30 cellular contexts compared by ENCODE assay signal in genomic region chr7:94962661-94963060, GRCh38. TPM values are rescaled to one million over a fixed set of nuclear protein-coding genes. Genes with fewer than 3 reads are reported as not detected.
"Had no signal": no experiment of that assay in that cellular context is flagged by ENCODE, and none has a peak within 500 bp of the region (broad histone marks: within the 10 kb centered on the region; RNA-seq: fewer than 3 reads in every experiment).

No MANE protein-coding gene starts in this region.

- H3K27ac Mint-ChIP-seq: activated B cell treated with CpG ODN at 0.5 μM for 24 hours; activated CD8-positive, alpha-beta T cell treated with anti-CD3 and anti-CD28 coated beads for 36 hours; activated naive CD8-positive, alpha-beta T cell; activated T-helper 17 cell treated with anti-CD3 and anti-CD28 coated beads, Interleukin-2, amount 50 U/mL, for 72 hours; effector memory CD8-positive, alpha-beta T cell; T-helper 17 cell; T-helper 2 cell treated with Interferon-gamma antibody and Interleukin-4, amounts not matched to agents 5 μg/mL and 100 μg/mL, for 36 hours had no signal

- H3K27ac ChIP-seq: brain microvascular endothelial cell, coronary artery, esophagus muscularis mucosa, foreskin keratinocyte, gastroesophageal sphincter, WERI-Rb-1 had no signal

- H3K9me3 Mint-ChIP-seq: T-helper 2 cell treated with Interferon-gamma antibody and Interleukin-4, amounts not matched to agents 5 μg/mL and 100 μg/mL, for 36 hours had no signal

- H3K4me3 Mint-ChIP-seq: activated B cell treated with CpG ODN at 0.5 μM for 24 hours; activated CD8-positive, alpha-beta T cell treated with anti-CD3 and anti-CD28 coated beads for 36 hours; activated naive CD8-positive, alpha-beta T cell; activated T-cell treated with anti-CD3 and anti-CD28 coated beads, Interleukin-2, amount 50 U/mL, for 4 hours; activated T-helper 17 cell treated with anti-CD3 and anti-CD28 coated beads, Interleukin-2, amount 50 U/mL, for 72 hours; central memory CD8-positive, alpha-beta T cell; effector memory CD8-positive, alpha-beta T cell; T-helper 17 cell; T-helper 2 cell treated with Interferon-gamma antibody and Interleukin-4, amounts not matched to agents 5 μg/mL and 100 μg/mL, for 36 hours had no signal

- H3K4me1 ChIP-seq: foreskin keratinocyte had no signal

- H3K9me3 ChIP-seq: esophagus muscularis mucosa, gastroesophageal sphincter had no signal

- H3K4me3 ChIP-seq: coronary artery, esophagus muscularis mucosa, gastroesophageal sphincter had no signal

- H3K27me3 Mint-ChIP-seq: activated B cell treated with CpG ODN at 0.5 μM for 24 hours; activated CD8-positive, alpha-beta T cell treated with anti-CD3 and anti-CD28 coated beads for 36 hours; activated naive CD8-positive, alpha-beta T cell; activated T-helper 17 cell treated with anti-CD3 and anti-CD28 coated beads, Interleukin-2, amount 50 U/mL, for 72 hours; central memory CD8-positive, alpha-beta T cell; effector memory CD8-positive, alpha-beta T cell; T-helper 17 cell had no signal

- ATAC-seq: activated CD4-positive, CD25-positive, alpha-beta regulatory T cell treated with anti-CD3 and anti-CD28 coated beads, Interleukin-2, amount 50 U/mL, for 24 hours; activated CD8-positive, alpha-beta T cell treated with anti-CD3 and anti-CD28 coated beads for 36 hours; activated T-cell treated with anti-CD3 and anti-CD28 coated beads, Interleukin-2, amount 50 U/mL, for 4 hours; activated T-helper 17 cell treated with anti-CD3 and anti-CD28 coated beads, Interleukin-2, amount 50 U/mL, for 72 hours; effector memory CD8-positive, alpha-beta T cell; foreskin keratinocyte; gastroesophageal sphincter; T-helper 17 cell had no signal

- H3K36me3 Mint-ChIP-seq: activated naive CD8-positive, alpha-beta T cell had no signal

- H3K36me3 ChIP-seq: brain microvascular endothelial cell, esophagus muscularis mucosa, gastroesophageal sphincter, WERI-Rb-1 had no signal

- DNase-seq: activated B cell treated with CpG ODN at 0.5 μM for 24 hours; activated CD4-positive, alpha-beta T cell treated with anti-CD3 and anti-CD28 coated beads for 48 hours; activated CD4-positive, alpha-beta T cell treated with anti-CD3 and anti-CD28 coated beads, Interleukin-2, amount 50 U/mL, for 1 hour; activated CD4-positive, alpha-beta T cell treated with anti-CD3 and anti-CD28 coated beads, Interleukin-2, amount 50 U/mL, for 48 hours; activated CD8-positive, alpha-beta memory T cell treated with anti-CD3 and anti-CD28 coated beads for 24 hours; activated CD8-positive, alpha-beta T cell treated with anti-CD3 and anti-CD28 coated beads for 36 hours; activated effector memory CD4-positive, alpha-beta T cell treated with Interleukin-2 at 50 U/mL for 16 hours; activated gamma-delta T cell treated with Interleukin-2 at 50 U/mL for 16 hours; activated naive CD4-positive, alpha-beta T cell treated with anti-CD3 and anti-CD28 coated beads, Interleukin-2, amount 50 U/mL, for 16 hours; activated naive CD4-positive, alpha-beta T cell treated with Interleukin-2 at 50 U/mL for 16 hours; activated T-cell treated with anti-CD3 and anti-CD28 coated beads, Interleukin-2, amount 50 U/mL, for 4 hours; amniotic stem cell; brain microvascular endothelial cell; dermis blood vessel endothelial cell; effector CD4-positive, alpha-beta T cell; effector memory CD8-positive, alpha-beta T cell; erythroblast; foreskin keratinocyte; T-helper 1 cell; T-helper 17 cell; T1000; WERI-Rb-1 had no signal

- H3K27me3 ChIP-seq: brain microvascular endothelial cell, esophagus muscularis mucosa, foreskin keratinocyte, gastroesophageal sphincter had no signal

- H3K4me1 Mint-ChIP-seq: activated B cell treated with CpG ODN at 0.5 μM for 24 hours; activated T-helper 17 cell treated with anti-CD3 and anti-CD28 coated beads, Interleukin-2, amount 50 U/mL, for 72 hours; central memory CD8-positive, alpha-beta T cell; T-helper 17 cell had no signal

RNA-seq across cellular contexts. Expression of gene PPP1R9A, which starts 55.3 kb away (rescaled TPM):
- total RNA-seq: activated T-helper 17 cell treated with anti-CD3 and anti-CD28 coated beads, Interleukin-2, amount 50 U/mL, for 72 hours; foreskin keratinocyte had no signal
